In genomic region chr13:75763511-75763910, GRCh38 we compare ENCODE assay signal across 15 cellular contexts.
DNase-seq lines count a peak whose midpoint lies in the region; ATAC-seq and TF ChIP-seq lines count a peak whose summit lies in the region.
"Had no signal": no experiment of that assay in that cellular context is flagged by ENCODE, and none has a peak within 500 bp of the region (broad histone marks: within the 10 kb centered on the region; RNA-seq: fewer than 3 reads in every experiment).

No MANE protein-coding gene starts in this region.

- no peak for ATAC-seq in foreskin keratinocyte
- ATAC-seq in mucosa of descending colon, result no peak
- ATAC-seq in HG02610 (IDR thresholded peaks at IDR 0.05; ENCODE audit: unreplicated experiment), result no peak
- no peak for ATAC-seq in HG02623 (IDR thresholded peaks at IDR 0.05; ENCODE audit: unreplicated experiment)

- DNase-seq in CD4-positive, alpha-beta memory T cell, result no peak
- DNase-seq in NCI-H526 treated with DMSO at 0.1 percent for 48 hours (lab: John Stamatoyannopoulos, UW) (peak; percentile 28), foreskin keratinocyte (no peak), mucosa of descending colon (no peak), GM03348 (ENCODE audit: low spot score) (no peak)
- DNase-seq: activated naive CD4-positive, alpha-beta T cell; DMS79 treated with DMSO at 0.1 percent for 48 hours; NCI-H510A; OCI-M1 had no signal

- no peaks in the 10 kb centered on the region for H3K27me3 ChIP-seq in CD4-positive, alpha-beta memory T cell (ENCODE audit: insufficient read depth, low read length)
- no peaks in the 10 kb centered on the region for H3K27me3 ChIP-seq in foreskin keratinocyte
- H3K27me3 ChIP-seq: BE2C had no signal

- CTCF ChIA-PET in CD4-positive, alpha-beta memory T cell (lab: Charles Lee; ENCODE audit: partially characterized antibody), result interaction anchor here (3.6 to 5.7 kb wide), 2 partner anchors 68 to 106 kb away, joined by 23 to 32 read pairs; no protein-coding TSS in a partner anchor

- peak overlapping the region; percentile 40 for H3K27ac ChIP-seq in CD4-positive, alpha-beta memory T cell (ENCODE audit: low read depth, low read length)
- H3K27ac ChIP-seq in foreskin keratinocyte, result peak overlapping the region; percentile 97

- POLR2A ChIA-PET in CD4-positive, alpha-beta memory T cell (lab: Charles Lee; ENCODE audit: partially characterized antibody), result no interaction called here

- H3K36me3 Mint-ChIP-seq in CD4-positive, alpha-beta memory T cell, result peaks cover 1 to 5% of the 10 kb centered on the region in 2 donors
- no peaks in the 10 kb centered on the region for H3K36me3 Mint-ChIP-seq in nephron (ENCODE audit: low read depth)

- no peaks in the 10 kb centered on the region for H3K9me3 Mint-ChIP-seq in CD4-positive, alpha-beta memory T cell
- peaks cover 2% of the 10 kb centered on the region for H3K9me3 Mint-ChIP-seq in nephron
- H3K9me3 Mint-ChIP-seq: central memory CD8-positive, alpha-beta T cell had no signal

- TF ChIP-seq CTCF in foreskin keratinocyte (conservative IDR thresholded peaks at IDR 0.05) (no peak), nephron (IDR thresholded peaks at IDR 0.05; ENCODE audit: unreplicated experiment in 3 of 3) (no peak), mucosa of descending colon (IDR thresholded peaks at IDR 0.05) (no peak)

- no peak overlapping the region for H3K4me3 ChIP-seq in CD4-positive, alpha-beta memory T cell (ENCODE audit: low read length in 2 of 2)
- H3K4me3 ChIP-seq in mucosa of descending colon, result no peak overlapping the region

- no peaks in the 10 kb centered on the region for H3K27me3 Mint-ChIP-seq in CD4-positive, alpha-beta memory T cell
- no peaks in the 10 kb centered on the region for H3K27me3 Mint-ChIP-seq in nephron (ENCODE audit: low read depth)
- H3K27me3 Mint-ChIP-seq: central memory CD8-positive, alpha-beta T cell; stimulated activated naive CD8-positive, alpha-beta T cell treated with anti-CD3 and anti-CD28 coated beads, Interleukin-15, Interleukin-2, amounts not matched to agents 100 ng/mL and 50 ng/mL, for 24 hours had no signal

- no peaks in the 10 kb centered on the region for H3K36me3 ChIP-seq in CD4-positive, alpha-beta memory T cell (ENCODE audit: insufficient read depth, low read length)
- H3K36me3 ChIP-seq in mucosa of descending colon (ENCODE audit: low read depth), result no peaks in the 10 kb centered on the region
- H3K36me3 ChIP-seq: BE2C had no signal

- H3K4me3 Mint-ChIP-seq in CD4-positive, alpha-beta memory T cell, result peak overlapping the region in 4 of 8 donors; percentile 15 to 53 (median 36)
- H3K4me3 Mint-ChIP-seq in nephron, result peak overlapping the region in 2 of 3 experiments; percentile 40 to 43
- H3K4me3 Mint-ChIP-seq: stimulated activated naive CD8-positive, alpha-beta T cell treated with anti-CD3 and anti-CD28 coated beads, Interleukin-15, Interleukin-2, amounts not matched to agents 100 ng/mL and 50 ng/mL, for 24 hours had no signal

- no peaks in the 10 kb centered on the region for H3K9me3 ChIP-seq in CD4-positive, alpha-beta memory T cell (ENCODE audit: control insufficient read depth in 1 of 2, low read length in 2 of 2)
- no peaks in the 10 kb centered on the region for H3K9me3 ChIP-seq in mucosa of descending colon
- H3K9me3 ChIP-seq: BE2C had no signal

- peaks cover 42 to 67% (median 55%) of the 10 kb centered on the region in 4 donors for H3K4me1 Mint-ChIP-seq in CD4-positive, alpha-beta memory T cell
- H3K4me1 Mint-ChIP-seq in nephron, result peaks cover 55% of the 10 kb centered on the region

- peak overlapping the region; percentile 77 to 90 (median 80) for H3K27ac Mint-ChIP-seq in CD4-positive, alpha-beta memory T cell
- H3K27ac Mint-ChIP-seq in nephron, result peak overlapping the region; percentile 42 to 71 (median 59)
- H3K27ac Mint-ChIP-seq: stimulated activated naive CD8-positive, alpha-beta T cell treated with anti-CD3 and anti-CD28 coated beads, Interleukin-15, Interleukin-2, amounts not matched to agents 100 ng/mL and 50 ng/mL, for 24 hours had no signal

- intact Hi-C loops in CD4-positive, alpha-beta memory T cell (cut with micrococcal nuclease), result loop anchor here (5.0 to 10.0 kb wide), 6 partner anchors 66 to 1561 kb away; partner anchors contain the start of genes CLN5 and MYCBP2
- intact Hi-C loops in mucosa of descending colon (cut with DNase I, micrococcal nuclease), result no loop called here

- peaks cover 52% of the 10 kb centered on the region for H3K4me1 ChIP-seq in CD4-positive, alpha-beta memory T cell (ENCODE audit: insufficient read depth, low read length)
- H3K4me1 ChIP-seq in foreskin keratinocyte (peaks cover 20% of the 10 kb centered on the region), mucosa of descending colon (ENCODE audit: low read depth) (no peaks in the 10 kb centered on the region)
